Comparison of ENCODE assay signal across 1 cellular context in genomic region chr13:42039946-42040729, GRCh38.
TF ChIP-seq lines count a peak whose summit lies in the region.

No MANE protein-coding gene starts in this region.

TF ChIP-seq in GM12878, 131 proteins besides CTCF, POLR2A, EP300 and RAD21 (continued from another document and continues in another):
- TF ChIP-seq, protein P1, sequence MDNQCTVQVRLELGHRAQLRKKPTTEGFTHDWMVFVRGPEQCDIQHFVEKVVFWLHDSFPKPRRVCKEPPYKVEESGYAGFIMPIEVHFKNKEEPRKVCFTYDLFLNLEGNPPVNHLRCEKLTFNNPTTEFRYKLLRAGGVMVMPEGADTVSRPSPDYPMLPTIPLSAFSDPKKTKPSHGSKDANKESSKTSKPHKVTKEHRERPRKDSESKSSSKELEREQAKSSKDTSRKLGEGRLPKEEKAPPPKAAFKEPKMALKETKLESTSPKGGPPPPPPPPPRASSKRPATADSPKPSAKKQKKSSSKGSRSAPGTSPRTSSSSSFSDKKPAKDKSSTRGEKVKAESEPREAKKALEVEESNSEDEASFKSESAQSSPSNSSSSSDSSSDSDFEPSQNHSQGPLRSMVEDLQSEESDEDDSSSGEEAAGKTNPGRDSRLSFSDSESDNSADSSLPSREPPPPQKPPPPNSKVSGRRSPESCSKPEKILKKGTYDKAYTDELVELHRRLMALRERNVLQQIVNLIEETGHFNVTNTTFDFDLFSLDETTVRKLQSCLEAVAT (IDR thresholded peaks at IDR 0.05) = no peak
- TF ChIP-seq ZNF274 (IDR thresholded peaks at IDR 0.05; ENCODE audit: insufficient read depth, insufficient read length) (no peak), YBX1 (IDR thresholded peaks at IDR 0.05) (no peak), MYC (IDR thresholded peaks at IDR 0.05; ENCODE audit: insufficient read depth, insufficient read length, insufficient replicate concordance, low read length, severe bottlenecking) (no peak), SP1 (IDR thresholded peaks at IDR 0.05; ENCODE audit: low read depth, low read length) (no peak), SREBF2 (IDR thresholded peaks at IDR 0.05; ENCODE audit: low read length) (no peak), SRF (IDR thresholded peaks at IDR 0.05; ENCODE audit: low read depth in 2 of 2, low read length in 2 of 2) (peak; percentile 88 to 94), NR2F1 (conservative IDR thresholded peaks at IDR 0.05) (peak; percentile 66), BRCA1 (IDR thresholded peaks at IDR 0.05; ENCODE audit: low read depth, low read length) (no peak), SPI1 (IDR thresholded peaks at IDR 0.05; ENCODE audit: borderline replicate concordance, insufficient read depth, low read depth, low read length) (no peak), WRNIP1 (IDR thresholded peaks at IDR 0.05; ENCODE audit: borderline replicate concordance, low read depth, low read length) (no peak), ZNF24 (IDR thresholded peaks at IDR 0.05) (no peak), HCFC1 (IDR thresholded peaks at IDR 0.05; ENCODE audit: low read length) (no peak), HDGF (IDR thresholded peaks at IDR 0.05) (no peak), FOS (IDR thresholded peaks at IDR 0.05; ENCODE audit: borderline replicate concordance, extremely low read depth, insufficient read length) (no peak), ZBTB33 (IDR thresholded peaks at IDR 0.05) (no peak), ZSCAN29 (IDR thresholded peaks at IDR 0.05) (0 out of 2 replicates have a peak, but pooled peaks have one; percentile 14), ZBTB11 (CRISPR knock-in tag; IDR thresholded peaks at IDR 0.05) (peak; percentile 46; the same call in 1 of the 2 replicates), TCF3 (IDR thresholded peaks at IDR 0.05; ENCODE audit: borderline replicate concordance, insufficient read depth, low read depth, low read length) (peak; percentile 79; the same call in 1 of the 2 replicates), TAF1 (IDR thresholded peaks at IDR 0.05; ENCODE audit: borderline replicate concordance, low read depth, low read length) (peak; percentile 70; the same call in 1 of the 2 replicates), BCL11A (IDR thresholded peaks at IDR 0.05; ENCODE audit: low read depth, low read length) (peak; percentile 6; the same call in 1 of the 2 replicates), SREBF1 (IDR thresholded peaks at IDR 0.05; ENCODE audit: low read length) (no peak), MXI1 (IDR thresholded peaks at IDR 0.05; ENCODE audit: low read depth, low read length) (0 out of 2 replicates have a peak, but pooled peaks have one; percentile 54), PAX5 (IDR thresholded peaks at IDR 0.05; ENCODE audit: borderline replicate concordance, low read depth, low read length) (no peak), USF2 (IDR thresholded peaks at IDR 0.05; ENCODE audit: borderline replicate concordance, low read depth, low read length) (no peak), NFXL1 (IDR thresholded peaks at IDR 0.05; ENCODE audit: borderline replicate concordance) (no peak), IRF4 (IDR thresholded peaks at IDR 0.05; ENCODE audit: low read depth, low read length) (no peak), FOXK2 (IDR thresholded peaks at IDR 0.05) (no peak), E4F1 (IDR thresholded peaks at IDR 0.05; ENCODE audit: borderline replicate concordance, partially characterized antibody) (no peak), ZBED1 (IDR thresholded peaks at IDR 0.05; ENCODE audit: borderline replicate concordance) (no peak), SMAD1 (IDR thresholded peaks at IDR 0.05; ENCODE audit: low read depth, partially characterized antibody) (no peak)
- TF ChIP-seq, protein P2, sequence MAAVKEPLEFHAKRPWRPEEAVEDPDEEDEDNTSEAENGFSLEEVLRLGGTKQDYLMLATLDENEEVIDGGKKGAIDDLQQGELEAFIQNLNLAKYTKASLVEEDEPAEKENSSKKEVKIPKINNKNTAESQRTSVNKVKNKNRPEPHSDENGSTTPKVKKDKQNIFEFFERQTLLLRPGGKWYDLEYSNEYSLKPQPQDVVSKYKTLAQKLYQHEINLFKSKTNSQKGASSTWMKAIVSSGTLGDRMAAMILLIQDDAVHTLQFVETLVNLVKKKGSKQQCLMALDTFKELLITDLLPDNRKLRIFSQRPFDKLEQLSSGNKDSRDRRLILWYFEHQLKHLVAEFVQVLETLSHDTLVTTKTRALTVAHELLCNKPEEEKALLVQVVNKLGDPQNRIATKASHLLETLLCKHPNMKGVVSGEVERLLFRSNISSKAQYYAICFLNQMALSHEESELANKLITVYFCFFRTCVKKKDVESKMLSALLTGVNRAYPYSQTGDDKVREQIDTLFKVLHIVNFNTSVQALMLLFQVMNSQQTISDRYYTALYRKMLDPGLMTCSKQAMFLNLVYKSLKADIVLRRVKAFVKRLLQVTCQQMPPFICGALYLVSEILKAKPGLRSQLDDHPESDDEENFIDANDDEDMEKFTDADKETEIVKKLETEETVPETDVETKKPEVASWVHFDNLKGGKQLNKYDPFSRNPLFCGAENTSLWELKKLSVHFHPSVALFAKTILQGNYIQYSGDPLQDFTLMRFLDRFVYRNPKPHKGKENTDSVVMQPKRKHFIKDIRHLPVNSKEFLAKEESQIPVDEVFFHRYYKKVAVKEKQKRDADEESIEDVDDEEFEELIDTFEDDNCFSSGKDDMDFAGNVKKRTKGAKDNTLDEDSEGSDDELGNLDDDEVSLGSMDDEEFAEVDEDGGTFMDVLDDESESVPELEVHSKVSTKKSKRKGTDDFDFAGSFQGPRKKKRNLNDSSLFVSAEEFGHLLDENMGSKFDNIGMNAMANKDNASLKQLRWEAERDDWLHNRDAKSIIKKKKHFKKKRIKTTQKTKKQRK (IDR thresholded peaks at IDR 0.05; ENCODE audit: low read depth, low read length) = no peak
- TF ChIP-seq, protein P3, sequence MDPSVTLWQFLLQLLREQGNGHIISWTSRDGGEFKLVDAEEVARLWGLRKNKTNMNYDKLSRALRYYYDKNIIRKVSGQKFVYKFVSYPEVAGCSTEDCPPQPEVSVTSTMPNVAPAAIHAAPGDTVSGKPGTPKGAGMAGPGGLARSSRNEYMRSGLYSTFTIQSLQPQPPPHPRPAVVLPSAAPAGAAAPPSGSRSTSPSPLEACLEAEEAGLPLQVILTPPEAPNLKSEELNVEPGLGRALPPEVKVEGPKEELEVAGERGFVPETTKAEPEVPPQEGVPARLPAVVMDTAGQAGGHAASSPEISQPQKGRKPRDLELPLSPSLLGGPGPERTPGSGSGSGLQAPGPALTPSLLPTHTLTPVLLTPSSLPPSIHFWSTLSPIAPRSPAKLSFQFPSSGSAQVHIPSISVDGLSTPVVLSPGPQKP (IDR thresholded peaks at IDR 0.05; ENCODE audit: low read depth, low read length) = 0 out of 2 replicates have a peak, but pooled peaks have one; percentile 9
- TF ChIP-seq, protein P4, sequence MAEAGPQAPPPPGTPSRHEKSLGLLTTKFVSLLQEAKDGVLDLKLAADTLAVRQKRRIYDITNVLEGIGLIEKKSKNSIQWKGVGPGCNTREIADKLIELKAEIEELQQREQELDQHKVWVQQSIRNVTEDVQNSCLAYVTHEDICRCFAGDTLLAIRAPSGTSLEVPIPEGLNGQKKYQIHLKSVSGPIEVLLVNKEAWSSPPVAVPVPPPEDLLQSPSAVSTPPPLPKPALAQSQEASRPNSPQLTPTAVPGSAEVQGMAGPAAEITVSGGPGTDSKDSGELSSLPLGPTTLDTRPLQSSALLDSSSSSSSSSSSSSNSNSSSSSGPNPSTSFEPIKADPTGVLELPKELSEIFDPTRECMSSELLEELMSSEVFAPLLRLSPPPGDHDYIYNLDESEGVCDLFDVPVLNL (IDR thresholded peaks at IDR 0.05; ENCODE audit: low read depth, low read length) = no peak
- TF ChIP-seq, protein P5, sequence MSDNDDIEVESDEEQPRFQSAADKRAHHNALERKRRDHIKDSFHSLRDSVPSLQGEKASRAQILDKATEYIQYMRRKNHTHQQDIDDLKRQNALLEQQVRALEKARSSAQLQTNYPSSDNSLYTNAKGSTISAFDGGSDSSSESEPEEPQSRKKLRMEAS (IDR thresholded peaks at IDR 0.05; ENCODE audit: low read depth, low read length) = no peak; the same call in 1 of the 2 replicates
- TF ChIP-seq, protein P6, sequence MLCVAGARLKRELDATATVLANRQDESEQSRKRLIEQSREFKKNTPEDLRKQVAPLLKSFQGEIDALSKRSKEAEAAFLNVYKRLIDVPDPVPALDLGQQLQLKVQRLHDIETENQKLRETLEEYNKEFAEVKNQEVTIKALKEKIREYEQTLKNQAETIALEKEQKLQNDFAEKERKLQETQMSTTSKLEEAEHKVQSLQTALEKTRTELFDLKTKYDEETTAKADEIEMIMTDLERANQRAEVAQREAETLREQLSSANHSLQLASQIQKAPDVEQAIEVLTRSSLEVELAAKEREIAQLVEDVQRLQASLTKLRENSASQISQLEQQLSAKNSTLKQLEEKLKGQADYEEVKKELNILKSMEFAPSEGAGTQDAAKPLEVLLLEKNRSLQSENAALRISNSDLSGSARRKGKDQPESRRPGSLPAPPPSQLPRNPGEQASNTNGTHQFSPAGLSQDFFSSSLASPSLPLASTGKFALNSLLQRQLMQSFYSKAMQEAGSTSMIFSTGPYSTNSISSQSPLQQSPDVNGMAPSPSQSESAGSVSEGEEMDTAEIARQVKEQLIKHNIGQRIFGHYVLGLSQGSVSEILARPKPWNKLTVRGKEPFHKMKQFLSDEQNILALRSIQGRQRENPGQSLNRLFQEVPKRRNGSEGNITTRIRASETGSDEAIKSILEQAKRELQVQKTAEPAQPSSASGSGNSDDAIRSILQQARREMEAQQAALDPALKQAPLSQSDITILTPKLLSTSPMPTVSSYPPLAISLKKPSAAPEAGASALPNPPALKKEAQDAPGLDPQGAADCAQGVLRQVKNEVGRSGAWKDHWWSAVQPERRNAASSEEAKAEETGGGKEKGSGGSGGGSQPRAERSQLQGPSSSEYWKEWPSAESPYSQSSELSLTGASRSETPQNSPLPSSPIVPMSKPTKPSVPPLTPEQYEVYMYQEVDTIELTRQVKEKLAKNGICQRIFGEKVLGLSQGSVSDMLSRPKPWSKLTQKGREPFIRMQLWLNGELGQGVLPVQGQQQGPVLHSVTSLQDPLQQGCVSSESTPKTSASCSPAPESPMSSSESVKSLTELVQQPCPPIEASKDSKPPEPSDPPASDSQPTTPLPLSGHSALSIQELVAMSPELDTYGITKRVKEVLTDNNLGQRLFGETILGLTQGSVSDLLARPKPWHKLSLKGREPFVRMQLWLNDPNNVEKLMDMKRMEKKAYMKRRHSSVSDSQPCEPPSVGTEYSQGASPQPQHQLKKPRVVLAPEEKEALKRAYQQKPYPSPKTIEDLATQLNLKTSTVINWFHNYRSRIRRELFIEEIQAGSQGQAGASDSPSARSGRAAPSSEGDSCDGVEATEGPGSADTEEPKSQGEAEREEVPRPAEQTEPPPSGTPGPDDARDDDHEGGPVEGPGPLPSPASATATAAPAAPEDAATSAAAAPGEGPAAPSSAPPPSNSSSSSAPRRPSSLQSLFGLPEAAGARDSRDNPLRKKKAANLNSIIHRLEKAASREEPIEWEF (IDR thresholded peaks at IDR 0.05; ENCODE audit: insufficient replicate concordance, low read depth, low read length) = no peak
